In genomic region chrX:110315541-110315940, GRCh38 we compare ENCODE assay signal across 8 cellular contexts. TPM values are rescaled to one million over a fixed set of nuclear protein-coding genes. Genes with fewer than 3 reads are reported as not detected.
A peak's percentile ranks its signal among the peaks of the same experiment; 100 is the strongest.
DNase-seq lines count a peak whose midpoint lies in the region; ATAC-seq and TF ChIP-seq lines count a peak whose summit lies in the region.

No MANE protein-coding gene starts in this region.

- peaks cover 3% of the 10 kb centered on the region; the same call in 1 of the 2 replicates for H4K20me1 ChIP-seq in DOHH2 (ENCODE audit: control insufficient read depth, insufficient read depth, low read depth, low read length)
- no peaks in the 10 kb centered on the region; the same call in 1 of the 2 replicates for H4K20me1 ChIP-seq in GM23248 (ENCODE audit: insufficient read depth)

- TF ChIP-seq CTCF in DOHH2 (IDR thresholded peaks at IDR 0.05; ENCODE audit: low read depth, low read length, poor library complexity, severe bottlenecking): no peak
- TF ChIP-seq CTCF in lower lobe of right lung (IDR thresholded peaks at IDR 0.05): no peak

- DNase-seq in GM23248: peak; percentile 37
- DNase-seq in activated CD4-positive, alpha-beta memory T cell treated with anti-CD3 and anti-CD28 coated beads for 36 hours: no peak
- DNase-seq in lower lobe of right lung: no peak
- DNase-seq in SHP77 treated with DMSO at 0.1 percent for 48 hours (lab: John Stamatoyannopoulos, UW): no peak

- intact Hi-C loops in activated CD4-positive, alpha-beta memory T cell treated with anti-CD3 and anti-CD28 coated beads for 36 hours (cut with micrococcal nuclease): loop anchor here (5.0 kb wide), 1 partner anchor 313 kb away; the partner anchor contains the start of gene TMEM164
- intact Hi-C loops in lower lobe of right lung (cut with DNase I): no loop called here

- peak overlapping the region; percentile 75 for H3K4me2 ChIP-seq in DOHH2 (ENCODE audit: low read length)
- H3K4me2 ChIP-seq in GM23248 (ENCODE audit: unreplicated experiment): peak overlapping the region; percentile 88

- CTCF ChIA-PET in activated CD4-positive, alpha-beta memory T cell treated with anti-CD3 and anti-CD28 coated beads for 36 hours (lab: Charles Lee): interaction anchor here (1.5 to 1.8 kb wide), 2 partner anchors 147 to 168 kb away, joined by 4 to 8 read pairs; no protein-coding TSS in a partner anchor

- H3K4me3 ChIP-seq in DOHH2 (ENCODE audit: low read length) (peak overlapping the region; percentile 91), GM23248 (peak overlapping the region; percentile 92), lower lobe of right lung (peak overlapping the region; percentile 70)

- peaks cover 46% of the 10 kb centered on the region for H3K4me1 Mint-ChIP-seq in activated CD4-positive, alpha-beta memory T cell treated with anti-CD3 and anti-CD28 coated beads for 36 hours (ENCODE audit: low read depth)

- H3K9me2 ChIP-seq in DOHH2 (replicated peaks; ENCODE audit: control insufficient read depth, low read length) (no peaks in the 10 kb centered on the region), GM23248 (ENCODE audit: insufficient read depth) (no peaks in the 10 kb centered on the region)

- ATAC-seq in lower lobe of right lung (no peak), GM18907 (IDR thresholded peaks at IDR 0.05; ENCODE audit: unreplicated experiment) (no peak), HG02884 (IDR thresholded peaks at IDR 0.05; ENCODE audit: unreplicated experiment) (no peak), GM18858 (IDR thresholded peaks at IDR 0.05; ENCODE audit: unreplicated experiment) (no peak)

- no peak overlapping the region for H2AFZ ChIP-seq in GM23248

- in situ Hi-C loops in GM23248 (cut with MboI): no loop called here

- H3K4me1 ChIP-seq in DOHH2 (ENCODE audit: control insufficient read depth, low read length): peaks cover 36% of the 10 kb centered on the region
- H3K4me1 ChIP-seq in GM23248 (ENCODE audit: insufficient read depth): peaks cover 28% of the 10 kb centered on the region; the same call in 1 of the 2 replicates
- H3K4me1 ChIP-seq in lower lobe of right lung: no peaks in the 10 kb centered on the region

- no peaks in the 10 kb centered on the region for H3F3A ChIP-seq in DOHH2 (ENCODE audit: control insufficient read depth, insufficient read depth)
- H3F3A ChIP-seq in GM23248 (ENCODE audit: insufficient read depth): peaks cover 19% of the 10 kb centered on the region; the same call in 1 of the 2 replicates

- H3K79me2 ChIP-seq in DOHH2 (ENCODE audit: control insufficient read depth, low read length) (peaks cover 73% of the 10 kb centered on the region), GM23248 (ENCODE audit: insufficient read depth) (peaks cover 72% of the 10 kb centered on the region)

- H3K36me3 Mint-ChIP-seq in activated CD4-positive, alpha-beta memory T cell treated with anti-CD3 and anti-CD28 coated beads for 36 hours: no peaks in the 10 kb centered on the region

- H3K9ac ChIP-seq in GM23248: peak overlapping the region; percentile 98

- peaks cover 3% of the 10 kb centered on the region; the same call in 1 of the 2 replicates for H3K36me3 ChIP-seq in DOHH2 (ENCODE audit: control insufficient read depth, low read length)
- no peaks in the 10 kb centered on the region for H3K36me3 ChIP-seq in GM23248 (ENCODE audit: low read depth)
- H3K36me3 ChIP-seq in lower lobe of right lung: no peaks in the 10 kb centered on the region

- H3K27ac Mint-ChIP-seq in activated CD4-positive, alpha-beta memory T cell treated with anti-CD3 and anti-CD28 coated beads for 36 hours: no peak overlapping the region

- H3K9me3 ChIP-seq in DOHH2 (ENCODE audit: control insufficient read depth, insufficient read depth, low read length) (no peaks in the 10 kb centered on the region), GM23248 (ENCODE audit: low read depth) (no peaks in the 10 kb centered on the region), lower lobe of right lung (no peaks in the 10 kb centered on the region)

- H3K27ac ChIP-seq in DOHH2 (ENCODE audit: low read depth, low read length) (no peak overlapping the region), GM23248 (peak overlapping the region; percentile 81), lower lobe of right lung (no peak overlapping the region)

- no peaks in the 10 kb centered on the region for H3K27me3 ChIP-seq in DOHH2 (ENCODE audit: control insufficient read depth, low read length)
- no peaks in the 10 kb centered on the region for H3K27me3 ChIP-seq in GM23248 (replicated peaks; ENCODE audit: insufficient read depth)
- H3K27me3 ChIP-seq in lower lobe of right lung (ENCODE audit: low read depth): no peaks in the 10 kb centered on the region

- H3K9me3 Mint-ChIP-seq in activated CD4-positive, alpha-beta memory T cell treated with anti-CD3 and anti-CD28 coated beads for 36 hours: no peaks in the 10 kb centered on the region

- no peaks in the 10 kb centered on the region for H3K27me3 Mint-ChIP-seq in activated CD4-positive, alpha-beta memory T cell treated with anti-CD3 and anti-CD28 coated beads for 36 hours

- POLR2A ChIA-PET in activated CD4-positive, alpha-beta memory T cell treated with anti-CD3 and anti-CD28 coated beads for 36 hours (lab: Charles Lee): interaction anchor here (0.7 kb wide), 1 partner anchor 611 kb away, joined by 3 read pairs; no protein-coding TSS in a partner anchor

- 0 to 11% methylated on average over 1 of the region's 1 CpG for WGBS in GM23248 (ENCODE audit: low coverage in 1 of 2, low lambda C conversion rate in 2 of 2, missing lambda C conversion rate in 2 of 2), 2 experiments

- H3K4me3 Mint-ChIP-seq in activated CD4-positive, alpha-beta memory T cell treated with anti-CD3 and anti-CD28 coated beads for 36 hours: peak overlapping the region; percentile 42

RNA-seq across cellular contexts. Expression of gene AMMECR1, which starts 2.3 kb away (rescaled TPM):
- total RNA-seq in GM23248 (2014; rRNA removed; shearing (Covaris generic)): 17.1 and 17.2 TPM in 2 replicates
- polyA plus RNA-seq in GM23248 (2016; fragmentation: Nextera tagmentation; extraction: Ambion mirVana): 15.3 and 18.3 TPM in 2 replicates
- 1 to 10 TPM; 8.0 to 8.9 TPM for total RNA-seq in activated CD4-positive, alpha-beta memory T cell treated with anti-CD3 and anti-CD28 coated beads for 36 hours
- total RNA-seq in lower lobe of right lung: 6.5 TPM

RNA-seq across cellular contexts. Expression of gene RTL9, which starts 43.1 kb away (rescaled TPM):
- 0.13 and 0.97 TPM in 2 replicates for total RNA-seq in GM23248 (2014; rRNA removed; shearing (Covaris generic))
- polyA plus RNA-seq in GM23248 (2016; fragmentation: Nextera tagmentation; extraction: Ambion mirVana): 0.06 and 0.20 TPM in 2 replicates
- under 1 TPM in 1 of 2 experiments, not detected in 1; 0.05 TPM for total RNA-seq in activated CD4-positive, alpha-beta memory T cell treated with anti-CD3 and anti-CD28 coated beads for 36 hours
- not detected for total RNA-seq in lower lobe of right lung
